In genomic region chr7:101165958-101166602, GRCh38 we compare ENCODE assay signal across 8 cellular contexts. TPM values are rescaled to one million over a fixed set of nuclear protein-coding genes. Genes with fewer than 3 reads are reported as not detected.
A peak's percentile ranks its signal among the peaks of the same experiment; 100 is the strongest.
DNase-seq lines count a peak whose midpoint lies in the region; ATAC-seq and FAIRE-seq lines count a peak whose summit lies in the region.

No MANE protein-coding gene starts in this region.

- peaks cover 99% of the 10 kb centered on the region for H3K27me3 ChIP-seq in ectodermal cell (ENCODE audit: control insufficient read depth, insufficient read depth, low read length, poor library complexity, severe bottlenecking)
- H3K27me3 ChIP-seq in neuronal stem cell (ENCODE audit: control insufficient read depth in 3 of 3, insufficient read depth in 3 of 3, low read depth in 1 of 3, low read length in 3 of 3), result peaks cover 28 to 75% (median 42%) of the 10 kb centered on the region in 3 experiments

- H3K4me1 ChIP-seq in ectodermal cell (ENCODE audit: control insufficient read depth, insufficient read depth, low read length), result peaks cover 59% of the 10 kb centered on the region
- peaks cover 47 to 72% of the 10 kb centered on the region in 2 donors for H3K4me1 ChIP-seq in neuronal stem cell (ENCODE audit: control insufficient read depth in 2 of 2, insufficient read depth in 1 of 2, low read depth in 1 of 2, low read length in 2 of 2)

- H2BK15ac ChIP-seq in neuronal stem cell (ENCODE audit: low read length), result no peak overlapping the region

- H3K23ac ChIP-seq in neuronal stem cell (ENCODE audit: low read depth, low read length, poor library complexity), result no peak overlapping the region

- H3K4me2 ChIP-seq in neuronal stem cell (ENCODE audit: insufficient read depth, low read length, poor library complexity, severe bottlenecking), result peak overlapping the region; percentile 85

- FAIRE-seq in urothelium cell line (lab: Jason Lieb, UNC), result no peak

- no peak overlapping the region for H2BK12ac ChIP-seq in neuronal stem cell (ENCODE audit: low read length)

- no peak overlapping the region for H4K91ac ChIP-seq in neuronal stem cell (ENCODE audit: low read depth, low read length, poor library complexity)

- no peak for ATAC-seq in GM21360 (IDR thresholded peaks at IDR 0.05; ENCODE audit: unreplicated experiment)

- H3K18ac ChIP-seq in neuronal stem cell (ENCODE audit: low read length), result no peak overlapping the region

- H3K9ac ChIP-seq in neuronal stem cell (ENCODE audit: low read depth, low read length, poor library complexity), result no peak overlapping the region

- H3K27ac ChIP-seq in ectodermal cell (ENCODE audit: insufficient read depth, low read depth, low read length, poor library complexity, severe bottlenecking), result no peak overlapping the region
- H3K27ac ChIP-seq in neuronal stem cell (replicated peaks; ENCODE audit: low read length), result no peak overlapping the region

- H2AK5ac ChIP-seq in neuronal stem cell (ENCODE audit: low read depth, low read length), result no peak overlapping the region

- H2AFZ ChIP-seq in neuronal stem cell (ENCODE audit: low read length), result peak overlapping the region; percentile 31

- no peaks in the 10 kb centered on the region for H3K79me1 ChIP-seq in neuronal stem cell (ENCODE audit: low read depth, low read length)

- H3K14ac ChIP-seq in neuronal stem cell (ENCODE audit: low read length), result no peak overlapping the region

- H3K9me3 ChIP-seq in ectodermal cell (ENCODE audit: control insufficient read depth, low read length), result no peaks in the 10 kb centered on the region
- no peaks in the 10 kb centered on the region for H3K9me3 ChIP-seq in neuronal stem cell (replicated peaks in 1 of 2; ENCODE audit: control insufficient read depth in 2 of 2, insufficient read depth in 1 of 2, low read depth in 1 of 2, low read length in 2 of 2)

- H3K4me3 ChIP-seq in ectodermal cell (ENCODE audit: insufficient read depth, low read depth, low read length) (peak overlapping the region; percentile 3), neuronal stem cell (ENCODE audit: low read length in 2 of 2) (peak overlapping the region; percentile 41 to 72)

- H3K4ac ChIP-seq in neuronal stem cell (ENCODE audit: low read length), result no peak overlapping the region

- H3K36me3 ChIP-seq in ectodermal cell (ENCODE audit: control insufficient read depth, insufficient read depth, low read length) (no peaks in the 10 kb centered on the region), neuronal stem cell (replicated peaks in 1 of 2; ENCODE audit: control insufficient read depth in 2 of 2, insufficient read depth in 2 of 2, low read length in 2 of 2) (no peaks in the 10 kb centered on the region)

- H2BK120ac ChIP-seq in neuronal stem cell (ENCODE audit: low read depth, low read length), result no peak overlapping the region

- H4K8ac ChIP-seq in neuronal stem cell (ENCODE audit: low read depth, low read length), result no peak overlapping the region

- DNase-seq in NCI-H1417 (lab: John Stamatoyannopoulos, UW) (peak in 2 of 3 experiments; percentile 64 to 70), NCI-H1417 treated with DMSO at 0.1 percent for 48 hours (lab: John Stamatoyannopoulos, UW) (no peak), NCI-H69 (lab: John Stamatoyannopoulos, UW) (peak; percentile 63), neuronal stem cell (ENCODE audit: low spot score) (no peak), HPDE6-E6E7 (ENCODE audit: extremely low spot score) (no peak), urothelium cell line (ENCODE audit: low spot score) (no peak)

- no peak overlapping the region for H2BK5ac ChIP-seq in neuronal stem cell (ENCODE audit: low read length)

- 1% methylated on average over 30 to 34 of the region's 36 CpGs for WGBS in ectodermal cell, 2 experiments
- WGBS in neuronal stem cell (ENCODE audit: extremely low coverage in 2 of 2, insufficient read length in 2 of 2, insufficient replicate concordance in 1 of 2), 2 donors, result no CpG with 5 or more reads among the region's 36 CpGs

RNA-seq across cellular contexts. Expression of gene VGF, which starts 0.7 kb away (rescaled TPM):
- 7.0 TPM for polyA plus RNA-seq in ectodermal cell (2013, experiment 1 of 4)
- polyA plus RNA-seq in ectodermal cell (2013, experiment 2 of 4), result 3.8 TPM
- polyA plus RNA-seq in ectodermal cell (2013, experiment 3 of 4), result 3.1 TPM
- polyA plus RNA-seq in ectodermal cell (2013, experiment 4 of 4), result 2.4 TPM
- 3.6 TPM for polyA plus RNA-seq in neuronal stem cell (2013, experiment 1 of 2)
- polyA plus RNA-seq in neuronal stem cell (2013, experiment 2 of 2), result 3.9 TPM

RNA-seq across cellular contexts. Expression of gene AP1S1, which starts 11.8 kb away (rescaled TPM):
- 57.2 TPM for polyA plus RNA-seq in ectodermal cell (2013, experiment 1 of 4)
- 50.0 TPM for polyA plus RNA-seq in ectodermal cell (2013, experiment 2 of 4)
- 43.9 TPM for polyA plus RNA-seq in ectodermal cell (2013, experiment 3 of 4)
- 47.8 TPM for polyA plus RNA-seq in ectodermal cell (2013, experiment 4 of 4)
- 50.8 TPM for polyA plus RNA-seq in neuronal stem cell (2013, experiment 1 of 2)
- polyA plus RNA-seq in neuronal stem cell (2013, experiment 2 of 2), result 51.6 TPM

RNA-seq across cellular contexts. Expression of gene NAT16, which starts 14.0 kb away (rescaled TPM):
- polyA plus RNA-seq in ectodermal cell (2013, experiment 1 of 4), result 0.96 TPM
- 0.46 TPM for polyA plus RNA-seq in ectodermal cell (2013, experiment 2 of 4)
- polyA plus RNA-seq in ectodermal cell (2013, experiment 3 of 4), result 0.48 TPM
- 0.89 TPM for polyA plus RNA-seq in ectodermal cell (2013, experiment 4 of 4)
- polyA plus RNA-seq in neuronal stem cell (2013, experiment 1 of 2), result 1.4 TPM
- polyA plus RNA-seq in neuronal stem cell (2013, experiment 2 of 2), result 1.6 TPM

RNA-seq across cellular contexts. Expression of gene MOGAT3, which starts 34.8 kb away (rescaled TPM):
- polyA plus RNA-seq in ectodermal cell (2013, experiment 1 of 4), result not detected
- not detected for polyA plus RNA-seq in ectodermal cell (2013, experiment 2 of 4)
- polyA plus RNA-seq in ectodermal cell (2013, experiment 3 of 4), result not detected
- not detected for polyA plus RNA-seq in ectodermal cell (2013, experiment 4 of 4)
- not detected for polyA plus RNA-seq in neuronal stem cell (2013, experiment 1 of 2)
- not detected for polyA plus RNA-seq in neuronal stem cell (2013, experiment 2 of 2)

RNA-seq across cellular contexts. Expression of gene SERPINE1, which starts 39.2 kb away (rescaled TPM):
- polyA plus RNA-seq in ectodermal cell (2013, experiment 1 of 4), result 2.8 TPM
- 1.7 TPM for polyA plus RNA-seq in ectodermal cell (2013, experiment 2 of 4)
- 2.7 TPM for polyA plus RNA-seq in ectodermal cell (2013, experiment 3 of 4)
- 3.0 TPM for polyA plus RNA-seq in ectodermal cell (2013, experiment 4 of 4)
- 2.3 TPM for polyA plus RNA-seq in neuronal stem cell (2013, experiment 1 of 2)
- 2.2 TPM for polyA plus RNA-seq in neuronal stem cell (2013, experiment 2 of 2)

Comparison
In these comparisons a context has a peak if more than half of its experiments do, and no peak if none do; other contexts are left out.
1. DNase-seq: peak in NCI-H1417 (2 of 3) and NCI-H69 (single experiment); none in NCI-H1417 treated with DMSO at 0.1 percent for 48 hours (single experiment), neuronal stem cell (single experiment), HPDE6-E6E7 (single experiment) and urothelium cell line (single experiment).